ENCODE assay signal across 14 cellular contexts in genomic region chr2:43112155-43112554, GRCh38.
"Had no signal": no experiment of that assay in that cellular context is flagged by ENCODE, and none has a peak within 500 bp of the region (broad histone marks: within the 10 kb centered on the region; RNA-seq: fewer than 3 reads in every experiment).

No MANE protein-coding gene starts in this region.

- H3K79me2 ChIP-seq: parathyroid adenoma had no signal

- H3K9me3 ChIP-seq: esophagus squamous epithelium, gastroesophageal sphincter, mucosa of descending colon had no signal

- H3K27me3 ChIP-seq: dorsolateral prefrontal cortex, esophagus squamous epithelium, gastroesophageal sphincter had no signal

- H3K4me3 Mint-ChIP-seq: naive thymus-derived CD8-positive, alpha-beta T cell had no signal

- H3K36me3 ChIP-seq: esophagus squamous epithelium, gastroesophageal sphincter had no signal

- H3K9ac ChIP-seq: parathyroid adenoma had no signal

- DNase-seq: cortex of kidney; dorsolateral prefrontal cortex; effector memory CD4-positive, alpha-beta T cell; esophagus squamous epithelium; glutamatergic neuron; islet precursor cell; mucosa of descending colon; naive thymus-derived CD8-positive, alpha-beta T cell; small intestine; stimulated activated CD4-positive, alpha-beta T cell treated with anti-CD3 and anti-CD28 coated beads, Interleukin-12 subunit alpha, Interleukin-12 subunit beta, amount 100 ng/mL, for 4 hours; stimulated activated naive CD4-positive, alpha-beta T cell had no signal

- H3K9me3 Mint-ChIP-seq: naive thymus-derived CD8-positive, alpha-beta T cell had no signal

- ATAC-seq: gastroesophageal sphincter; left lobe of liver; mucosa of descending colon; naive thymus-derived CD8-positive, alpha-beta T cell had no signal

- H3K27ac ChIP-seq: dorsolateral prefrontal cortex, parathyroid adenoma had no signal

- H3K4me1 ChIP-seq: parathyroid adenoma had no signal

- H3K27me3 Mint-ChIP-seq: naive thymus-derived CD8-positive, alpha-beta T cell had no signal

- H3K4me3 ChIP-seq: dorsolateral prefrontal cortex, esophagus squamous epithelium, gastroesophageal sphincter, mucosa of descending colon had no signal
